In the genomic region with DNA sequence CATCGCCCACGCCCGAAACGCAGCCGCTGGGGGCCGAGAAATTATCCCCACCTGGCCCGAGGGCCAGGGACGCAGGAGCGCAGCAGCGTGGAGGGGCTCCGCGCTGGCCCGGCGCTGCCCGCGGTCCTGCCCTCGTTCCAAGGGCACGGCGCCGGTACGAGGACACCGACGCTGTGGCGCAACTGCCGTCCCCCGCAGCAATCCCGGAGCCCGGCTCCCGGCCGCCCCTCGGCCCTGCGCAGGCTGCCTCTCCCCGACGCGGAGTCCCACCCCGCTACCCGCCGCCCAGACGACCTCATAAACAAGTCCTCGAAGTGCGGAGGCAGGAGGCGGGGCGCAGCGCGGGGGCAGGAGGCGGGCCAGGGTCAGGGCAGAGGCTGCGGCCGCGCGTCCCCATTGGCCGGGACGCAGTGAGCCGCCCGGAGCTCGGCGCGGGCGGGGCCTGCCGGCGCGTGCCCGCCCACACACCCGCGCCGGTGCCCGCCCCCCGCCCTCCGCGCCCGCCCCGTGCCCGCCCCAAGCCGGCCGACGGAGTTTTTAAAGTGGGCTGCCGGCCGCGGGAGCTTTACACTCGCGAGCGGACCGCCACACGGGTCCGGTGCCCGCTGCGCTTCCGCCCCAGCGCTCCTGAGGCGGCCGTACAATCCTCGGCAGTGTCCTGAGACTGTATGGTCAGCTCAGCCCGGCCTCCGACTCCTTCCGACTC, we compare ENCODE assay signal across 8 cellular contexts.
DNase-seq lines count a peak whose midpoint lies in the region; ATAC-seq and TF ChIP-seq lines count a peak whose summit lies in the region.

A gene (plus strand): TSS at position 568 of the 706 bp plus-strand sequence. CDS start 505 bp downstream, outside the sequence.

- peaks cover 6% of the 10 kb centered on the region for H3K4me1 ChIP-seq in NT2/D1 (ENCODE audit: insufficient read depth, insufficient read length)

- H3K36me3 ChIP-seq in NT2/D1 (ENCODE audit: insufficient read depth, insufficient read length, low read length): no peaks in the 10 kb centered on the region

- TF ChIP-seq CTCF in AG09309 (IDR thresholded peaks at IDR 0.05; ENCODE audit: control insufficient read depth, insufficient read depth, low read depth, low read length, missing control alignments): no peak

- no peaks in the 10 kb centered on the region for H3K9me3 ChIP-seq in NT2/D1 (ENCODE audit: insufficient read depth, low read length)

- H3K27me3 ChIP-seq in NT2/D1 (ENCODE audit: insufficient read depth, insufficient read length): peaks cover 68% of the 10 kb centered on the region

- ATAC-seq in GM18909 (IDR thresholded peaks at IDR 0.05; ENCODE audit: poor library complexity, unreplicated experiment): peak; percentile 80
- peak; percentile 82 for ATAC-seq in HG03175 (IDR thresholded peaks at IDR 0.05; ENCODE audit: unreplicated experiment)

- no peak for DNase-seq in AG09309 (ENCODE audit: low read depth)
- DNase-seq in NT2/D1 (ENCODE audit: low read depth, low spot score): no peak
- peak; percentile 66 for DNase-seq in activated T-cell treated with anti-CD3 and anti-CD28 coated beads for 4 hours
- DNase-seq in epidermal melanocyte (ENCODE audit: insufficient read length, low spot score): peak; percentile 97
- peak; percentile 84 for DNase-seq in midbrain (lab: John Stamatoyannopoulos, UW)
- DNase-seq in stimulated activated CD8-positive, alpha-beta memory T cell treated with anti-CD3 and anti-CD28 coated beads, Interleukin-15, amount 100 ng/mL, for 48 hours (ENCODE audit: low read depth in 2 of 2): peak; percentile 74 to 75

- H3K4me3 ChIP-seq in AG09309 (ENCODE audit: control insufficient read depth, low read depth, low read length): peak within 1 kb of the TSS; percentile 94
- H3K4me3 ChIP-seq in NT2/D1 (ENCODE audit: insufficient read length, low read depth): peak within 1 kb of the TSS; percentile 50

- H3K9ac ChIP-seq in NT2/D1 (ENCODE audit: insufficient read length, low read depth): peak within 1 kb of the TSS; percentile 62

Comparison
In these comparisons a context has a peak if more than half of its experiments do, and no peak if none do; other contexts are left out.
1. DNase-seq: peak in activated T-cell treated with anti-CD3 and anti-CD28 coated beads for 4 hours (single experiment), epidermal melanocyte (single experiment), midbrain (single experiment) and stimulated activated CD8-positive, alpha-beta memory T cell treated with anti-CD3 and anti-CD28 coated beads, Interleukin-15, amount 100 ng/mL, for 48 hours (2 of 2); none in AG09309 (single experiment) and NT2/D1 (single experiment).